2 cellular contexts compared by ENCODE assay signal in the genomic region with DNA sequence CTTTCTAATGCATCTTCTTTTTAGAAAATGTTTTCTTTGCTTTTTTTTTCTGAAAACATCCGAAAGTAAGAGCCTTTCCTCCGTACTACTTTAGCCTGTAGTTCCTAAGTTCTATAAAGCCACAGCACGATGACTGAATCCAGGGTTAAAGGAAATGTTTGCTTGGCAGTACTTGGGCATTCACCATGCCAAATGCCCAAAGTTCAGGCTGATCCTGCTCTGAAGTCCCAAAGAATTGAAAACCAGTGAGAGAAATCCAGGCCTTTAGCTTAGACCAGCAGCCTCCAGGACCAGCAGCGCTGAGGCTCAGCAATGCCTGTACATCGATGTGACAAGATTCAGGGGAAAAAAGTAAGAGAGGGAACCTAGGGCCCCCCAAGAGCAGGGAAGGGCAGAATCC.
TF ChIP-seq lines count a peak whose summit lies in the region.

No MANE protein-coding gene starts in this region.

TF ChIP-seq in liver, 16 proteins besides CTCF, POLR2A, EP300 and RAD21:
- TF ChIP-seq FOXA1 (IDR thresholded peaks at IDR 0.05) (no peak), SP1 (IDR thresholded peaks at IDR 0.05) (peak; percentile 71), GABPA (IDR thresholded peaks at IDR 0.05 in 1 of 2, conservative IDR thresholded peaks at IDR 0.05 in 1 of 2) (no peak), TAF1 (conservative IDR thresholded peaks at IDR 0.05) (no peak), HNF4G (IDR thresholded peaks at IDR 0.05) (peak; percentile 50), NR2F2 (IDR thresholded peaks at IDR 0.05) (no peak), RXRA (IDR thresholded peaks at IDR 0.05) (peak; percentile 55 to 65), JUND (IDR thresholded peaks at IDR 0.05) (peak in 1 of 2 donors; percentile 58), FOXA2 (IDR thresholded peaks at IDR 0.05) (no peak), YY1 (IDR thresholded peaks at IDR 0.05) (peak; percentile 56), HNF4A (conservative IDR thresholded peaks at IDR 0.05) (peak; percentile 88 to 89), EGR1 (IDR thresholded peaks at IDR 0.05; ENCODE audit: low read depth in 2 of 2) (no peak)
- TF ChIP-seq, protein P1, sequence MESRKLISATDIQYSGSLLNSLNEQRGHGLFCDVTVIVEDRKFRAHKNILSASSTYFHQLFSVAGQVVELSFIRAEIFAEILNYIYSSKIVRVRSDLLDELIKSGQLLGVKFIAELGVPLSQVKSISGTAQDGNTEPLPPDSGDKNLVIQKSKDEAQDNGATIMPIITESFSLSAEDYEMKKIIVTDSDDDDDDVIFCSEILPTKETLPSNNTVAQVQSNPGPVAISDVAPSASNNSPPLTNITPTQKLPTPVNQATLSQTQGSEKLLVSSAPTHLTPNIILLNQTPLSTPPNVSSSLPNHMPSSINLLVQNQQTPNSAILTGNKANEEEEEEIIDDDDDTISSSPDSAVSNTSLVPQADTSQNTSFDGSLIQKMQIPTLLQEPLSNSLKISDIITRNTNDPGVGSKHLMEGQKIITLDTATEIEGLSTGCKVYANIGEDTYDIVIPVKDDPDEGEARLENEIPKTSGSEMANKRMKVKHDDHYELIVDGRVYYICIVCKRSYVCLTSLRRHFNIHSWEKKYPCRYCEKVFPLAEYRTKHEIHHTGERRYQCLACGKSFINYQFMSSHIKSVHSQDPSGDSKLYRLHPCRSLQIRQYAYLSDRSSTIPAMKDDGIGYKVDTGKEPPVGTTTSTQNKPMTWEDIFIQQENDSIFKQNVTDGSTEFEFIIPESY (IDR thresholded peaks at IDR 0.05) = no peak
- TF ChIP-seq, protein P2, sequence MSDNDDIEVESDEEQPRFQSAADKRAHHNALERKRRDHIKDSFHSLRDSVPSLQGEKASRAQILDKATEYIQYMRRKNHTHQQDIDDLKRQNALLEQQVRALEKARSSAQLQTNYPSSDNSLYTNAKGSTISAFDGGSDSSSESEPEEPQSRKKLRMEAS (IDR thresholded peaks at IDR 0.05) = peak; percentile 29
- TF ChIP-seq, protein P3, sequence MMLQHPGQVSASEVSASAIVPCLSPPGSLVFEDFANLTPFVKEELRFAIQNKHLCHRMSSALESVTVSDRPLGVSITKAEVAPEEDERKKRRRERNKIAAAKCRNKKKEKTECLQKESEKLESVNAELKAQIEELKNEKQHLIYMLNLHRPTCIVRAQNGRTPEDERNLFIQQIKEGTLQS (IDR thresholded peaks at IDR 0.05) = no peak
- TF ChIP-seq, protein P4, sequence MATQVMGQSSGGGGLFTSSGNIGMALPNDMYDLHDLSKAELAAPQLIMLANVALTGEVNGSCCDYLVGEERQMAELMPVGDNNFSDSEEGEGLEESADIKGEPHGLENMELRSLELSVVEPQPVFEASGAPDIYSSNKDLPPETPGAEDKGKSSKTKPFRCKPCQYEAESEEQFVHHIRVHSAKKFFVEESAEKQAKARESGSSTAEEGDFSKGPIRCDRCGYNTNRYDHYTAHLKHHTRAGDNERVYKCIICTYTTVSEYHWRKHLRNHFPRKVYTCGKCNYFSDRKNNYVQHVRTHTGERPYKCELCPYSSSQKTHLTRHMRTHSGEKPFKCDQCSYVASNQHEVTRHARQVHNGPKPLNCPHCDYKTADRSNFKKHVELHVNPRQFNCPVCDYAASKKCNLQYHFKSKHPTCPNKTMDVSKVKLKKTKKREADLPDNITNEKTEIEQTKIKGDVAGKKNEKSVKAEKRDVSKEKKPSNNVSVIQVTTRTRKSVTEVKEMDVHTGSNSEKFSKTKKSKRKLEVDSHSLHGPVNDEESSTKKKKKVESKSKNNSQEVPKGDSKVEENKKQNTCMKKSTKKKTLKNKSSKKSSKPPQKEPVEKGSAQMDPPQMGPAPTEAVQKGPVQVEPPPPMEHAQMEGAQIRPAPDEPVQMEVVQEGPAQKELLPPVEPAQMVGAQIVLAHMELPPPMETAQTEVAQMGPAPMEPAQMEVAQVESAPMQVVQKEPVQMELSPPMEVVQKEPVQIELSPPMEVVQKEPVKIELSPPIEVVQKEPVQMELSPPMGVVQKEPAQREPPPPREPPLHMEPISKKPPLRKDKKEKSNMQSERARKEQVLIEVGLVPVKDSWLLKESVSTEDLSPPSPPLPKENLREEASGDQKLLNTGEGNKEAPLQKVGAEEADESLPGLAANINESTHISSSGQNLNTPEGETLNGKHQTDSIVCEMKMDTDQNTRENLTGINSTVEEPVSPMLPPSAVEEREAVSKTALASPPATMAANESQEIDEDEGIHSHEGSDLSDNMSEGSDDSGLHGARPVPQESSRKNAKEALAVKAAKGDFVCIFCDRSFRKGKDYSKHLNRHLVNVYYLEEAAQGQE (IDR thresholded peaks at IDR 0.05) = peak; percentile 41

TF ChIP-seq in HepG2, 621 proteins besides CTCF, POLR2A, EP300 and RAD21:
- no peak for TF ChIP-seq NRL (CRISPR knock-in tag; IDR thresholded peaks at IDR 0.05; ENCODE audit: borderline replicate concordance)
- no peak for TF ChIP-seq ZNF746 (CRISPR knock-in tag; IDR thresholded peaks at IDR 0.05)
- no peak for TF ChIP-seq PCBP1 (IDR thresholded peaks at IDR 0.05; ENCODE audit: borderline replicate concordance, low read depth, low read length)
- no peak for TF ChIP-seq ZBTB21 (CRISPR knock-in tag; IDR thresholded peaks at IDR 0.05)
- TF ChIP-seq NFRKB (IDR thresholded peaks at IDR 0.05) = no peak
- no peak for TF ChIP-seq ZNF792 (CRISPR knock-in tag; IDR thresholded peaks at IDR 0.05)
- no peak for TF ChIP-seq RFXAP (CRISPR knock-in tag; IDR thresholded peaks at IDR 0.05; ENCODE audit: borderline replicate concordance)
- TF ChIP-seq, protein P5, sequence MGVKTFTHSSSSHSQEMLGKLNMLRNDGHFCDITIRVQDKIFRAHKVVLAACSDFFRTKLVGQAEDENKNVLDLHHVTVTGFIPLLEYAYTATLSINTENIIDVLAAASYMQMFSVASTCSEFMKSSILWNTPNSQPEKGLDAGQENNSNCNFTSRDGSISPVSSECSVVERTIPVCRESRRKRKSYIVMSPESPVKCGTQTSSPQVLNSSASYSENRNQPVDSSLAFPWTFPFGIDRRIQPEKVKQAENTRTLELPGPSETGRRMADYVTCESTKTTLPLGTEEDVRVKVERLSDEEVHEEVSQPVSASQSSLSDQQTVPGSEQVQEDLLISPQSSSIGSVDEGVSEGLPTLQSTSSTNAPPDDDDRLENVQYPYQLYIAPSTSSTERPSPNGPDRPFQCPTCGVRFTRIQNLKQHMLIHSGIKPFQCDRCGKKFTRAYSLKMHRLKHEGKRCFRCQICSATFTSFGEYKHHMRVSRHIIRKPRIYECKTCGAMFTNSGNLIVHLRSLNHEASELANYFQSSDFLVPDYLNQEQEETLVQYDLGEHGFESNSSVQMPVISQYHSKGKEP (CRISPR knock-in tag; IDR thresholded peaks at IDR 0.05) = no peak
- TF ChIP-seq KDM5B (CRISPR knock-in tag; IDR thresholded peaks at IDR 0.05; ENCODE audit: borderline replicate concordance) = no peak
- no peak for TF ChIP-seq ZSCAN22 (CRISPR knock-in tag; IDR thresholded peaks at IDR 0.05)
- TF ChIP-seq ZNF180 (CRISPR knock-in tag; IDR thresholded peaks at IDR 0.05; ENCODE audit: borderline replicate concordance, low read depth) = no peak
- no peak for TF ChIP-seq SP1 (IDR thresholded peaks at IDR 0.05)
- no peak for TF ChIP-seq SP1 (CRISPR knock-in tag; IDR thresholded peaks at IDR 0.05)
- TF ChIP-seq WIZ (CRISPR knock-in tag; IDR thresholded peaks at IDR 0.05) = no peak
- TF ChIP-seq, protein P6, sequence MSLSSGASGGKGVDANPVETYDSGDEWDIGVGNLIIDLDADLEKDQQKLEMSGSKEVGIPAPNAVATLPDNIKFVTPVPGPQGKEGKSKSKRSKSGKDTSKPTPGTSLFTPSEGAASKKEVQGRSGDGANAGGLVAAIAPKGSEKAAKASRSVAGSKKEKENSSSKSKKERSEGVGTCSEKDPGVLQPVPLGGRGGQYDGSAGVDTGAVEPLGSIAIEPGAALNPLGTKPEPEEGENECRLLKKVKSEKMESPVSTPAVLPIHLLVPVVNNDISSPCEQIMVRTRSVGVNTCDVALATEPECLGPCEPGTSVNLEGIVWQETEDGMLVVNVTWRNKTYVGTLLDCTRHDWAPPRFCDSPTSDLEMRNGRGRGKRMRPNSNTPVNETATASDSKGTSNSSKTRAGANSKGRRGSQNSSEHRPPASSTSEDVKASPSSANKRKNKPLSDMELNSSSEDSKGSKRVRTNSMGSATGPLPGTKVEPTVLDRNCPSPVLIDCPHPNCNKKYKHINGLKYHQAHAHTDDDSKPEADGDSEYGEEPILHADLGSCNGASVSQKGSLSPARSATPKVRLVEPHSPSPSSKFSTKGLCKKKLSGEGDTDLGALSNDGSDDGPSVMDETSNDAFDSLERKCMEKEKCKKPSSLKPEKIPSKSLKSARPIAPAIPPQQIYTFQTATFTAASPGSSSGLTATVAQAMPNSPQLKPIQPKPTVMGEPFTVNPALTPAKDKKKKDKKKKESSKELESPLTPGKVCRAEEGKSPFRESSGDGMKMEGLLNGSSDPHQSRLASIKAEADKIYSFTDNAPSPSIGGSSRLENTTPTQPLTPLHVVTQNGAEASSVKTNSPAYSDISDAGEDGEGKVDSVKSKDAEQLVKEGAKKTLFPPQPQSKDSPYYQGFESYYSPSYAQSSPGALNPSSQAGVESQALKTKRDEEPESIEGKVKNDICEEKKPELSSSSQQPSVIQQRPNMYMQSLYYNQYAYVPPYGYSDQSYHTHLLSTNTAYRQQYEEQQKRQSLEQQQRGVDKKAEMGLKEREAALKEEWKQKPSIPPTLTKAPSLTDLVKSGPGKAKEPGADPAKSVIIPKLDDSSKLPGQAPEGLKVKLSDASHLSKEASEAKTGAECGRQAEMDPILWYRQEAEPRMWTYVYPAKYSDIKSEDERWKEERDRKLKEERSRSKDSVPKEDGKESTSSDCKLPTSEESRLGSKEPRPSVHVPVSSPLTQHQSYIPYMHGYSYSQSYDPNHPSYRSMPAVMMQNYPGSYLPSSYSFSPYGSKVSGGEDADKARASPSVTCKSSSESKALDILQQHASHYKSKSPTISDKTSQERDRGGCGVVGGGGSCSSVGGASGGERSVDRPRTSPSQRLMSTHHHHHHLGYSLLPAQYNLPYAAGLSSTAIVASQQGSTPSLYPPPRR (CRISPR knock-in tag; IDR thresholded peaks at IDR 0.05; ENCODE audit: borderline replicate concordance) = no peak
- TF ChIP-seq CBX5 (CRISPR knock-in tag; IDR thresholded peaks at IDR 0.05; ENCODE audit: borderline replicate concordance) = no peak
- TF ChIP-seq HNRNPH1 (optimal IDR thresholded peaks at IDR 0.05; ENCODE audit: low read depth, low read length) = no peak
- no peak for TF ChIP-seq ZNF816 (CRISPR knock-in tag; IDR thresholded peaks at IDR 0.05; ENCODE audit: borderline replicate concordance)
